In genomic region chr1:151327903-151328674, GRCh38 we compare ENCODE assay signal across 8 cellular contexts. TPM values are rescaled to one million over a fixed set of nuclear protein-coding genes. Genes with fewer than 3 reads are reported as not detected.
DNase-seq lines count a peak whose midpoint lies in the region; ATAC-seq and TF ChIP-seq lines count a peak whose summit lies in the region.

No MANE protein-coding gene starts in this region.

- CTCF ChIA-PET in MCF 10A (lab: Yijun Ruan, JAX) = interaction anchor here (0.6 to 13.3 kb wide), 11 partner anchors 11 to 75 kb away, joined by 3 to 214 read pairs (median 4); partner anchors contain the start of genes PSMB4 and ZNF687

- H3K9me3 ChIP-seq in MG63 (no peaks in the 10 kb centered on the region), suprapubic skin (no peaks in the 10 kb centered on the region)

- H3K27me3 Mint-ChIP-seq in MCF 10A (ENCODE audit: insufficient read depth, unreplicated experiment) = no peaks in the 10 kb centered on the region

- ATAC-seq in GM19395 (IDR thresholded peaks at IDR 0.05; ENCODE audit: unreplicated experiment) = peak; percentile 33

- TSS peak; percentile 83 for BruUV-seq in MCF 10A (replicated peaks; lab: Mats Ljungman, UMichigan)

- H3K4me1 Mint-ChIP-seq in MCF 10A (ENCODE audit: insufficient read depth, unreplicated experiment) = peaks cover 36% of the 10 kb centered on the region

- no peak for TF ChIP-seq POLR2A in suprapubic skin (IDR thresholded peaks at IDR 0.05)

- POLR2A ChIA-PET in MCF 10A (lab: Yijun Ruan, JAX) = interaction anchor here (0.7 to 9.3 kb wide), 34 partner anchors 8 to 664 kb away, joined by 3 to 253 read pairs (median 8); partner anchors contain the start of genes MRPL9, PIP5K1A, PSMB4 and PSMD4

- no peak for TF ChIP-seq EP300 in suprapubic skin (IDR thresholded peaks at IDR 0.05)

- TF ChIP-seq CTCF in AG10803 (conservative IDR thresholded peaks at IDR 0.05; ENCODE audit: low read length) = no peak
- no peak for TF ChIP-seq CTCF in MCF 10A (IDR thresholded peaks at IDR 0.05; ENCODE audit: unreplicated experiment)
- TF ChIP-seq CTCF in suprapubic skin (IDR thresholded peaks at IDR 0.05) = no peak

- H3K36me3 Mint-ChIP-seq in MCF 10A (ENCODE audit: insufficient read depth, unreplicated experiment) = peaks cover 31% of the 10 kb centered on the region

- peak overlapping the region; percentile 97 for H3K27ac ChIP-seq in suprapubic skin

- no peaks in the 10 kb centered on the region for H3K27me3 ChIP-seq in MG63
- no peaks in the 10 kb centered on the region for H3K27me3 ChIP-seq in suprapubic skin

- H3K4me3 ChIP-seq in AG10803 (ENCODE audit: low read length) (peak overlapping the region; percentile 64), MG63 (peak overlapping the region; percentile 61), suprapubic skin (peak overlapping the region; percentile 86)

- peaks cover 38% of the 10 kb centered on the region for H3K4me1 ChIP-seq in suprapubic skin

- H3K9me3 Mint-ChIP-seq in MCF 10A (ENCODE audit: unreplicated experiment) = no peaks in the 10 kb centered on the region

- peak overlapping the region; percentile 89 for H3K4me3 Mint-ChIP-seq in MCF 10A (ENCODE audit: unreplicated experiment)

- intact Hi-C loops in MCF 10A (cut with micrococcal nuclease) = loop anchor here (1.0 to 5.0 kb wide), 4 partner anchors 13 to 131 kb away; partner anchors contain the start of genes PIP5K1A and ZNF687

- peak overlapping the region; percentile 90 for H3K27ac Mint-ChIP-seq in MCF 10A (ENCODE audit: low read depth, unreplicated experiment)

- WGBS in suprapubic skin = 25% methylated on average over 15 of the region's 34 CpGs

- DNase-seq in AG10803 (ENCODE audit: low read depth) (peak; percentile 18), MG63 (peak; percentile 43), MCF 10A (ENCODE audit: unreplicated experiment) (peak; percentile 17), left kidney (ENCODE audit: low read depth, low spot score) (peak; percentile 68), suprapubic skin (ENCODE audit: low spot score in 2 of 2) (no peak), NOMO-1 (lab: John Stamatoyannopoulos, UW; ENCODE audit: unreplicated experiment in 2 of 2) (no peak), OCI-M2 (lab: John Stamatoyannopoulos, UW; ENCODE audit: unreplicated experiment) (no peak)

- H3K36me3 ChIP-seq in MG63 (peaks cover 38% of the 10 kb centered on the region), suprapubic skin (peaks cover 9% of the 10 kb centered on the region)

RNA-seq across cellular contexts. Expression of gene PI4KB, which starts 0.9 kb away (rescaled TPM):
- total RNA-seq in MG63 (2014; rRNA removed; shearing (Covaris generic); ENCODE audit: low replicate concordance) = 42.2 and 44.2 TPM in 2 replicates
- total RNA-seq in MCF 10A (2022) = 75.3 and 90.1 TPM in 2 replicates
- total RNA-seq in suprapubic skin = 100 to 1,000 TPM in 1 of 4 donors, 10 to 100 TPM in 3; 50.0 to 102 (median 60.3) TPM

RNA-seq across cellular contexts. Expression of gene RFX5, which starts 19.0 kb away (rescaled TPM):
- total RNA-seq in MG63 (2014; rRNA removed; shearing (Covaris generic); ENCODE audit: low replicate concordance) = 39.5 and 61.6 TPM in 2 replicates
- total RNA-seq in MCF 10A (2022) (19.2 and 26.5 TPM in 2 replicates), suprapubic skin (10 to 100 TPM; 18.0 to 22.1 (median 18.5) TPM)

RNA-seq across cellular contexts. Expression of gene SELENBP1, which starts 44.4 kb away (rescaled TPM):
- total RNA-seq in MG63 (2014; rRNA removed; shearing (Covaris generic); ENCODE audit: low replicate concordance) = 6.0 and 10.2 TPM in 2 replicates
- total RNA-seq in MCF 10A (2022) (8.2 and 11.6 TPM in 2 replicates), suprapubic skin (10 to 100 TPM; 32.0 to 67.5 (median 48.7) TPM)

RNA-seq across cellular contexts. Expression of gene ZNF687, which starts 46.0 kb away (rescaled TPM):
- total RNA-seq in MG63 (2014; rRNA removed; shearing (Covaris generic); ENCODE audit: low replicate concordance) = 14.9 and 22.9 TPM in 2 replicates
- total RNA-seq in MCF 10A (2022) (26.3 and 27.5 TPM in 2 replicates), suprapubic skin (10 to 100 TPM; 23.6 to 36.8 (median 29.7) TPM)

Comparison
In these comparisons a context has a peak if more than half of its experiments do, and no peak if none do; other contexts are left out.
1. DNase-seq: peak in AG10803 (single experiment), MG63 (single experiment), MCF 10A (single experiment) and left kidney (single experiment); none in suprapubic skin (0 of 2), NOMO-1 (0 of 2) and OCI-M2 (single experiment).
2. Peak in every context shown above with its lines, with median percentiles within 50 percentile points of each other: H3K4me3 ChIP-seq.